Comparison of ENCODE assay signal across 8 cellular contexts in genomic region chr4:10019521-10020051, GRCh38. TPM values are rescaled to one million over a fixed set of nuclear protein-coding genes. Genes with fewer than 3 reads are reported as not detected.
A peak's percentile ranks its signal among the peaks of the same experiment; 100 is the strongest.
DNase-seq lines count a peak whose midpoint lies in the region; ATAC-seq and TF ChIP-seq lines count a peak whose summit lies in the region.

No MANE protein-coding gene starts in this region.

- no peak overlapping the region for H2BK5ac ChIP-seq in H9 (ENCODE audit: insufficient read length, low read length)

- H3K4ac ChIP-seq in H9 (ENCODE audit: low read depth, low read length): no peak overlapping the region

- no peak overlapping the region for H2BK120ac ChIP-seq in H9 (ENCODE audit: low read depth, low read length, poor library complexity, severe bottlenecking)

- no peaks in the 10 kb centered on the region for H4K20me1 ChIP-seq in H9 (ENCODE audit: control insufficient read depth, insufficient read depth, insufficient read length)

- H3K27ac ChIP-seq in H9 (ENCODE audit: insufficient read length, low read depth, low read length) (no peak overlapping the region), heart left ventricle (peak overlapping the region; percentile 84 to 95 (median 93)), gastrocnemius medialis (peak overlapping the region; percentile 82 to 91 (median 88))

- H3K56ac ChIP-seq in H9 (ENCODE audit: insufficient read length, low read depth, low read length): no peak overlapping the region

- no peak overlapping the region for H4K8ac ChIP-seq in H9 (replicated peaks; ENCODE audit: insufficient read length, low read depth, low read length)

- H3K27me3 ChIP-seq in H9 (ENCODE audit: insufficient read depth, low read length): no peaks in the 10 kb centered on the region
- H3K27me3 ChIP-seq in heart left ventricle: no peaks in the 10 kb centered on the region
- no peaks in the 10 kb centered on the region for H3K27me3 ChIP-seq in gastrocnemius medialis

- no peak overlapping the region for H4K5ac ChIP-seq in H9 (ENCODE audit: insufficient read length, low read depth, low read length)

- H2AFZ ChIP-seq in H9 (ENCODE audit: low read length): no peak overlapping the region

- no peaks in the 10 kb centered on the region; a peak in 1 of 5 replicates for H3K9me3 Mint-ChIP-seq in H9
- no peaks in the 10 kb centered on the region for H3K9me3 Mint-ChIP-seq in activated B cell treated with CpG ODN at 0.5 μM for 24 hours

- H3K36me3 ChIP-seq in heart left ventricle (no peaks in the 10 kb centered on the region), gastrocnemius medialis (no peaks in the 10 kb centered on the region)

- intact Hi-C loops in activated B cell treated with CpG ODN at 0.5 μM for 24 hours (cut with micrococcal nuclease): loop anchor here (1.0 to 10.0 kb wide), 8 partner anchors 49 to 1405 kb away; partner anchors contain the start of genes HS3ST1 and WDR1
- intact Hi-C loops in heart left ventricle (cut with DNase I): loop anchor here (1.0 to 10.0 kb wide), 17 partner anchors 43 to 487 kb away; partner anchors contain the start of gene WDR1 (in 5 of the 10)
- intact Hi-C loops in gastrocnemius medialis (cut with DNase I; ENCODE audit: low total_unique reads): loop anchor here (1.0 to 10.0 kb wide), 6 partner anchors 13 to 327 kb away; partner anchors contain the start of gene WDR1

- H3K9me3 ChIP-seq in H9 (ENCODE audit: control insufficient read depth, low read depth, low read length): no peaks in the 10 kb centered on the region
- H3K9me3 ChIP-seq in heart left ventricle: no peaks in the 10 kb centered on the region
- no peaks in the 10 kb centered on the region for H3K9me3 ChIP-seq in gastrocnemius medialis

- in situ Hi-C loops in gastrocnemius medialis (cut with MboI; ENCODE audit: low sequenced_read_pairs in 4 of 4): loop anchor here (5.0 to 25.0 kb wide), 3 partner anchors 255 to 393 kb away; no protein-coding TSS in a partner anchor

- H3K4me1 Mint-ChIP-seq in H9 (peaks cover 11 to 12% of the 10 kb centered on the region in 2 experiments), activated B cell treated with CpG ODN at 0.5 μM for 24 hours (peaks cover 39% of the 10 kb centered on the region)

- H2BK20ac ChIP-seq in H9 (ENCODE audit: low read depth, low read length, poor library complexity, severe bottlenecking): no peak overlapping the region

- no peaks in the 10 kb centered on the region for H3K79me1 ChIP-seq in H9 (ENCODE audit: insufficient read depth, low read depth, low read length, poor library complexity, severe bottlenecking)

- no peak overlapping the region for H2AK5ac ChIP-seq in H9 (ENCODE audit: insufficient read length, low read length)

- H4K91ac ChIP-seq in H9 (ENCODE audit: insufficient read length, low read depth, low read length): no peak overlapping the region

- H2BK15ac ChIP-seq in H9 (ENCODE audit: low read depth, low read length): no peak overlapping the region

- H3K23me2 ChIP-seq in H9 (ENCODE audit: insufficient read length, low read depth, low read length, poor library complexity, severe bottlenecking): no peaks in the 10 kb centered on the region

- H3K23ac ChIP-seq in H9 (ENCODE audit: insufficient read length, low read depth, low read length): no peak overlapping the region

- no peak for DNase-seq in H9
- DNase-seq in activated B cell treated with CpG ODN at 0.5 μM for 24 hours: no peak
- DNase-seq in heart left ventricle: peak in 2 of 5 donors; percentile 35 to 69
- DNase-seq in gastrocnemius medialis: peak; percentile 55 to 82
- DNase-seq in UCSD-AML1 (lab: John Stamatoyannopoulos, UW; ENCODE audit: unreplicated experiment): no peak
- DNase-seq in stimulated activated naive CD4-positive, alpha-beta T cell (lab: John Stamatoyannopoulos, UW): no peak
- DNase-seq in stimulated activated CD4-positive, alpha-beta T cell treated with anti-CD3 and anti-CD28 coated beads, Interleukin-4, amount 100 ng/mL, for 24 hours: no peak

- no peak overlapping the region for H3K18ac ChIP-seq in H9 (ENCODE audit: insufficient read length, low read depth, low read length)

- H3K36me3 Mint-ChIP-seq in H9 (ENCODE audit: insufficient read depth in 1 of 3, low read depth in 3 of 3): no peaks in the 10 kb centered on the region
- no peaks in the 10 kb centered on the region for H3K36me3 Mint-ChIP-seq in activated B cell treated with CpG ODN at 0.5 μM for 24 hours (ENCODE audit: low read depth)

- TF ChIP-seq POLR2A in heart left ventricle (IDR thresholded peaks at IDR 0.05) (no peak), gastrocnemius medialis (IDR thresholded peaks at IDR 0.05) (no peak)

- H3K14ac ChIP-seq in H9 (ENCODE audit: insufficient read depth, low read length): no peak overlapping the region

- POLR2A ChIA-PET in activated B cell treated with CpG ODN at 0.5 μM for 24 hours (lab: Charles Lee): interaction anchor here (0.7 to 1.4 kb wide), 3 partner anchors 14 to 97 kb away, joined by 3 to 6 read pairs (median 4); partner anchors contain the start of gene WDR1

- H3K27me3 Mint-ChIP-seq in H9 (ENCODE audit: low read depth) (peaks cover 44% of the 10 kb centered on the region), activated B cell treated with CpG ODN at 0.5 μM for 24 hours (no peaks in the 10 kb centered on the region)

- no peak overlapping the region for H3T11ph ChIP-seq in H9 (ENCODE audit: low read length)

- no CpG with 5 or more reads among the region's 9 CpGs for WGBS in H9 (ENCODE audit: extremely low coverage, insufficient read length, low lambda C conversion rate)
- 30 to 44% (median 35%) methylated on average over 5 to 9 of the region's 9 CpGs for WGBS in heart left ventricle, 4 donors

- no peak overlapping the region for H2BK12ac ChIP-seq in H9 (ENCODE audit: insufficient read length, low read depth, low read length)

- H3K4me1 ChIP-seq in H9 (ENCODE audit: insufficient read depth, low read length): no peaks in the 10 kb centered on the region
- peaks cover 5 to 63% (median 40%) of the 10 kb centered on the region in 12 donors for H3K4me1 ChIP-seq in heart left ventricle
- peaks cover 16 to 34% of the 10 kb centered on the region in 2 donors for H3K4me1 ChIP-seq in gastrocnemius medialis

- H3K4me3 Mint-ChIP-seq in H9 (peak overlapping the region in 1 of 2 experiments; percentile 75; a peak in 3 of 5 replicates), activated B cell treated with CpG ODN at 0.5 μM for 24 hours (peak overlapping the region; percentile 90)

- no peak overlapping the region for H3K9ac ChIP-seq in H9 (ENCODE audit: extremely low read depth, insufficient read length, low read length)

- no peaks in the 10 kb centered on the region for H3K79me2 ChIP-seq in H9 (ENCODE audit: insufficient read depth, low read length)

- peak overlapping the region; percentile 46 for H3K4me2 ChIP-seq in H9 (ENCODE audit: insufficient read depth, insufficient read length, low read length)

- H3K27ac Mint-ChIP-seq in H9 (no peak overlapping the region), activated B cell treated with CpG ODN at 0.5 μM for 24 hours (peak overlapping the region; percentile 88)

- CTCF ChIA-PET in activated B cell treated with CpG ODN at 0.5 μM for 24 hours (lab: Charles Lee): interaction anchor here (1.6 to 1.7 kb wide), 2 partner anchors 328 to 518 kb away, joined by 3 to 4 read pairs; no protein-coding TSS in a partner anchor

- TF ChIP-seq CTCF in H9 (conservative IDR thresholded peaks at IDR 0.05) (no peak), activated B cell treated with CpG ODN at 0.5 μM for 24 hours (IDR thresholded peaks at IDR 0.05) (no peak), heart left ventricle (IDR thresholded peaks at IDR 0.05) (no peak), gastrocnemius medialis (IDR thresholded peaks at IDR 0.05 in 4 of 5, conservative IDR thresholded peaks at IDR 0.05 in 1 of 5) (no peak)

- H3K4me3 ChIP-seq in heart left ventricle (peak overlapping the region in 10 of 12 donors; percentile 38 to 61 (median 50)), gastrocnemius medialis (peak overlapping the region; percentile 45 to 51 (median 48))

- no peak for ATAC-seq in activated B cell treated with CpG ODN at 0.5 μM for 24 hours (ENCODE audit: low read depth)
- ATAC-seq in heart left ventricle: peak; percentile 23 to 50 (median 43)
- peak; percentile 47 to 55 for ATAC-seq in gastrocnemius medialis
- no peak for ATAC-seq in GM21447 (IDR thresholded peaks at IDR 0.05; ENCODE audit: unreplicated experiment)

RNA-seq across cellular contexts. Expression of gene SLC2A9, which starts 1.7 kb away (rescaled TPM):
- total RNA-seq in H9 (2021): 0.57 and 0.79 TPM in 2 replicates
- total RNA-seq in activated B cell treated with CpG ODN at 0.5 μM for 24 hours: 1.1 and 1.2 TPM in 2 replicates
- total RNA-seq in heart left ventricle: 10 to 100 TPM in 1 of 9 donors, 1 to 10 TPM in 8; 1.6 to 15.1 (median 5.9) TPM
- 1 to 10 TPM; 2.1 to 3.1 TPM for polyA plus RNA-seq in heart left ventricle
- total RNA-seq in gastrocnemius medialis: under 1 TPM; 0.19 to 0.89 (median 0.62) TPM

Comparison
In these comparisons a context has a peak if more than half of its experiments do, and no peak if none do; other contexts are left out.
1. DNase-seq: peak in gastrocnemius medialis (2 of 2); none in H9 (single experiment), activated B cell treated with CpG ODN at 0.5 μM for 24 hours (single experiment), UCSD-AML1 (single experiment), stimulated activated naive CD4-positive, alpha-beta T cell (0 of 6) and stimulated activated CD4-positive, alpha-beta T cell treated with anti-CD3 and anti-CD28 coated beads, Interleukin-4, amount 100 ng/mL, for 24 hours (single experiment).
2. ATAC-seq: peak in heart left ventricle (4 of 4) and gastrocnemius medialis (2 of 2); none in activated B cell treated with CpG ODN at 0.5 μM for 24 hours (single experiment) and GM21447 (single experiment).